In the genomic region with DNA sequence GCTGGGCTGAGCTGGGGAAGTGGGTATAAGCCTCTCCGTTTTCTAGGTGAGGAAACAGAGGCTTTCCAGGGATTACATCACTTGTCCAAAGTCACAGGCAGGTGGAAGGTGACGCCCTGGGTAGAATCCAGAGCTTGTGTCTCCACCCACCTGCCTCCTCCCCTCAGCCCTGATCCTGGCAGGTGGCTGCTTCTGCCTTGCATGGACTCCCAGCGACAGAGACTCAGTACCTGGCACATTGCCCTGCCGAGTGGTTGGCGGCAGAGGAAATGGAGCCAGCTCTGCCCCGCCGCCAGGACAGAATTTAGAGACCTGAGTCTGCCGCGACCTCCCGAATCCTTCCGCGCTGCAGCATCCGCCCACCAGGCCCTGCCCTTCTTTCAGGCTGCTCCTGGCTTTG, we compare ENCODE assay signal across 17 cellular contexts. TPM values are rescaled to one million over a fixed set of nuclear protein-coding genes. Genes with fewer than 3 reads are reported as not detected.
DNase-seq lines count a peak whose midpoint lies in the region; ATAC-seq and TF ChIP-seq lines count a peak whose summit lies in the region.
"Had no signal": no experiment of that assay in that cellular context is flagged by ENCODE, and none has a peak within 500 bp of the region (broad histone marks: within the 10 kb centered on the region; RNA-seq: fewer than 3 reads in every experiment).

No MANE protein-coding gene starts in this region.

- TF ChIP-seq POLR2A in GM18505 (IDR thresholded peaks at IDR 0.05; ENCODE audit: borderline replicate concordance, extremely low read depth, insufficient read depth, insufficient read length) = no peak

- ATAC-seq in left lobe of liver (peak; percentile 22), HG02981 (IDR thresholded peaks at IDR 0.05; ENCODE audit: unreplicated experiment) (no peak), GM18505 (IDR thresholded peaks at IDR 0.05; ENCODE audit: unreplicated experiment) (no peak)
- ATAC-seq: activated CD4-positive, alpha-beta T cell treated with anti-CD3 and anti-CD28 coated beads for 36 hours; T-helper 17 cell had no signal

- peak; percentile 97 for DNase-seq in DMS53 (lab: John Stamatoyannopoulos, UW)
- DNase-seq in NCI-H1105 treated with DMSO at 0.1 percent for 48 hours (lab: John Stamatoyannopoulos, UW) = peak; percentile 92
- peak; percentile 56 for DNase-seq in NCI-H774 (lab: John Stamatoyannopoulos, UW)
- no peak for DNase-seq in left lobe of liver (ENCODE audit: low spot score)
- DNase-seq in activated CD4-positive, CD25-positive, alpha-beta regulatory T cell (lab: John Stamatoyannopoulos, UW) = no peak
- no peak for DNase-seq in stimulated activated CD4-positive, alpha-beta T cell treated with anti-CD3 and anti-CD28 coated beads, Interleukin-4, amount 100 ng/mL, for 1 hour
- DNase-seq: activated CD4-positive, alpha-beta T cell treated with anti-CD3 and anti-CD28 coated beads for 36 hours; activated gamma-delta T cell treated with Interleukin-2 at 50 U/mL for 16 hours; foreskin melanocyte; MG63; NCI-H526 treated with DMSO at 0.1 percent for 48 hours; ovary; T-helper 17 cell had no signal

RNA-seq across cellular contexts. Expression of gene PLA2G2E, which starts 2.1 kb away (rescaled TPM):
- not detected for total RNA-seq in left lobe of liver
- total RNA-seq: activated CD4-positive, alpha-beta T cell treated with anti-CD3 and anti-CD28 coated beads for 36 hours; endothelial cell of umbilical vein; ovary; T-helper 17 cell; thoracic aorta had no signal

RNA-seq across cellular contexts. Expression of gene OTUD3, which starts 39.1 kb away (rescaled TPM):
- 1.8 TPM for total RNA-seq in left lobe of liver

RNA-seq across cellular contexts. Expression of gene PLA2G2A, which starts 58.1 kb away (rescaled TPM):
- total RNA-seq in left lobe of liver = 128 TPM
- total RNA-seq: activated CD4-positive, alpha-beta T cell treated with anti-CD3 and anti-CD28 coated beads for 36 hours; endothelial cell of umbilical vein; T-helper 17 cell had no signal

Comparison
In these comparisons a context has a peak if more than half of its experiments do, and no peak if none do; other contexts are left out.
1. DNase-seq: peak in DMS53 (single experiment), NCI-H1105 treated with DMSO at 0.1 percent for 48 hours (single experiment) and NCI-H774 (single experiment); none in left lobe of liver (single experiment), activated CD4-positive, CD25-positive, alpha-beta regulatory T cell (0 of 4) and stimulated activated CD4-positive, alpha-beta T cell treated with anti-CD3 and anti-CD28 coated beads, Interleukin-4, amount 100 ng/mL, for 1 hour (single experiment).